Comparison of ENCODE assay signal across 9 cellular contexts in the genomic region with DNA sequence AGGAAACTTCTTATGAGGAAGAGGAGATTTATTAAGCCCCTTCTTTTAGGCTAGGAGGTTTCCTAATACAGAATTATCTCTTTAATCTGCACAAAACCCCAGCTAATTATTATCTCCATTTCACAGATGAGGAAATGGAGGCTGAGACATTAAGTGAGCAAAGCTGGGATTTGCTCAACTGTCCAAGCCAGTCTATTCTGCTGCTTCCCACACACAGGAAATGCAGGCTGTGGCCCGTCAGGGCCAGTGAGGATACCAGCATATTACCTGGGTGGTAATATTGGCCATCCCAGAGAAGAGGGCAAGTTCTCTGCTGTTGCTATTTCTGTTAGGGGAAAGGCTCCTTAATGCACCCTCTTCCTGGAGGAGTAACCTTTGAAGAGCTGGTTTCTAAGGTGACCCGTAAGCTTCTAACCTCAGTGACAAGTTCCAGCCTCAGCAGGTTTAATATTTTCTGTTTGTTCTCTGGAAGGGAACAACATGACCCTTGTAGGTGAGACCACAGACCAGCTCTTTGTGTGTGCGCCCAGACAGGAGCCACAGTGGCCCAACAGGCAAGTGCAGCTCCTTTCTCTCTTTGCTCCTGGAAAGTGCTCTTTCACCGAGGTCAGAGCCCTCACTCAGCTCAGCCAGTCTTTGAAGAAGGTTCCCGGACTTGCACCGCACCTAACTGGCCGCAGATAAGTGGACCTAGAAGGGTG. TPM values are rescaled to one million over a fixed set of nuclear protein-coding genes. Genes with fewer than 3 reads are reported as not detected.
DNase-seq lines count a peak whose midpoint lies in the region; ATAC-seq, FAIRE-seq and TF ChIP-seq lines count a peak whose summit lies in the region.
"Had no signal": no experiment of that assay in that cellular context is flagged by ENCODE, and none has a peak within 500 bp of the region (broad histone marks: within the 10 kb centered on the region; RNA-seq: fewer than 3 reads in every experiment).

No MANE protein-coding gene starts in this region.

- H3K4me1 ChIP-seq in Loucy (ENCODE audit: insufficient read depth, low read length, poor library complexity, severe bottlenecking), result peaks cover 41% of the 10 kb centered on the region
- H3K4me1 ChIP-seq: neural progenitor cell had no signal

- H3K9me3 ChIP-seq in Loucy (ENCODE audit: insufficient read depth, low read depth, low read length), result no peaks in the 10 kb centered on the region

- peak overlapping the region; percentile 89 for H3K4me3 Mint-ChIP-seq in memory B cell
- H3K4me3 Mint-ChIP-seq: neural progenitor cell had no signal

- H3K27ac Mint-ChIP-seq in memory B cell, result peak overlapping the region; percentile 99
- H3K27ac Mint-ChIP-seq: neural progenitor cell had no signal

- H3K4me3 ChIP-seq in Loucy (ENCODE audit: low read length, poor library complexity, severe bottlenecking), result peak overlapping the region; percentile 33
- H3K4me3 ChIP-seq: neural progenitor cell had no signal

- H4K20me1 ChIP-seq in Loucy (ENCODE audit: insufficient read depth, low read length, poor library complexity, severe bottlenecking), result no peaks in the 10 kb centered on the region

- peak overlapping the region; percentile 48 for H3K4me2 ChIP-seq in Loucy (ENCODE audit: low read depth, low read length, poor library complexity, severe bottlenecking)
- H3K4me2 ChIP-seq: neural progenitor cell had no signal

- H3K79me2 ChIP-seq in Loucy (ENCODE audit: insufficient read depth, low read length), result no peaks in the 10 kb centered on the region

- ATAC-seq in GM21515 (IDR thresholded peaks at IDR 0.05; ENCODE audit: unreplicated experiment), result peak; percentile 35
- peak; percentile 16 for ATAC-seq in memory B cell (ENCODE audit: low read depth)

- no peaks in the 10 kb centered on the region for H3K9me3 Mint-ChIP-seq in memory B cell
- H3K9me3 Mint-ChIP-seq: neural progenitor cell had no signal

- TF ChIP-seq CTCF in Loucy (conservative IDR thresholded peaks at IDR 0.05; ENCODE audit: low read length), result no peak

- no peaks in the 10 kb centered on the region for H3K36me3 ChIP-seq in Loucy (ENCODE audit: insufficient read depth, low read length)
- H3K36me3 ChIP-seq: neural progenitor cell had no signal

- H3F3A ChIP-seq in Loucy (ENCODE audit: low read depth), result no peaks in the 10 kb centered on the region

- H3K27me3 Mint-ChIP-seq in memory B cell, result no peaks in the 10 kb centered on the region

- no peak for FAIRE-seq in GM12891 (lab: Jason Lieb, UNC)

- no peaks in the 10 kb centered on the region for H3K27me3 ChIP-seq in Loucy (ENCODE audit: insufficient read depth, low read length, poor library complexity, severe bottlenecking)
- H3K27me3 ChIP-seq: neural progenitor cell had no signal

- no peaks in the 10 kb centered on the region for H3K9me2 ChIP-seq in Loucy (replicated peaks; ENCODE audit: low read depth, low read length)

- peak overlapping the region; percentile 10 for H3K9ac ChIP-seq in Loucy (ENCODE audit: low read depth, low read length, poor library complexity, severe bottlenecking)
- H3K9ac ChIP-seq: neural progenitor cell had no signal

- peaks cover 68% of the 10 kb centered on the region for H3K4me1 Mint-ChIP-seq in memory B cell

- DNase-seq in GM12891 (ENCODE audit: insufficient read length, low spot score), result no peak
- DNase-seq in memory B cell (ENCODE audit: low spot score in 2 of 2), result peak in 1 of 2 donors; percentile 51
- DNase-seq in SK-N-DZ (ENCODE audit: low spot score), result no peak
- no peak for DNase-seq in glomerular visceral epithelial cell (ENCODE audit: extremely low spot score)
- DNase-seq in Kasumi-1 (lab: John Stamatoyannopoulos, UW), result no peak
- no peak for DNase-seq in activated CD4-positive, alpha-beta T cell treated with anti-CD3 and anti-CD28 coated beads for 4 hours

- H3K36me3 Mint-ChIP-seq in memory B cell, result peaks cover 19% of the 10 kb centered on the region

- H2AFZ ChIP-seq in Loucy (ENCODE audit: low read length), result no peak overlapping the region
- H2AFZ ChIP-seq: neural progenitor cell had no signal

- TF ChIP-seq POLR2A in GM12891 (IDR thresholded peaks at IDR 0.05; ENCODE audit: low read depth, low read length), result no peak

TF ChIP-seq in GM12891, 5 proteins besides CTCF, POLR2A, EP300 and RAD21:
- no peak for TF ChIP-seq POLR2AphosphoS5 (IDR thresholded peaks at IDR 0.05; ENCODE audit: low read depth, low read length)
- TF ChIP-seq TAF1 (IDR thresholded peaks at IDR 0.05; ENCODE audit: low read depth, low read length), result 0 out of 2 replicates have a peak, but pooled peaks have one; percentile 34
- no peak for TF ChIP-seq POU2F2 (IDR thresholded peaks at IDR 0.05; ENCODE audit: low read depth, low read length)
- no peak for TF ChIP-seq PAX5 (IDR thresholded peaks at IDR 0.05; ENCODE audit: insufficient read depth, low read length, severe bottlenecking)

RNA-seq across cellular contexts. Expression of gene TBC1D9, which starts 35.6 kb away (rescaled TPM):
- 3.1 TPM for polyA plus RNA-seq in GM12891 (2012; ENCODE audit: low read depth, missing spikeins)
- 8.2 and 9.7 TPM in 2 replicates for polyA plus RNA-seq in SK-N-DZ (2014; cell fraction: cytosol; rRNA removed)
- 11.7 and 13.1 TPM in 2 replicates for polyA plus RNA-seq in SK-N-DZ (2014; cell fraction: nucleus; rRNA removed)
